ENCODE assay signal across 23 cellular contexts in genomic region chr2:54628957-54629356, GRCh38.
DNase-seq lines count a peak whose midpoint lies in the region; ATAC-seq, FAIRE-seq and TF ChIP-seq lines count a peak whose summit lies in the region.
"Had no signal": no experiment of that assay in that cellular context is flagged by ENCODE, and none has a peak within 500 bp of the region (broad histone marks: within the 10 kb centered on the region; RNA-seq: fewer than 3 reads in every experiment).

No MANE protein-coding gene starts in this region.

- ATAC-seq in Right ventricle myocardium superior (ENCODE audit: poor library complexity) = no peak
- ATAC-seq in memory B cell (ENCODE audit: low read depth) = no peak
- no peak for ATAC-seq in upper lobe of right lung
- no peak for ATAC-seq in naive thymus-derived CD8-positive, alpha-beta T cell
- no peak for ATAC-seq in GM19328 (IDR thresholded peaks at IDR 0.05; ENCODE audit: unreplicated experiment)
- ATAC-seq: left colon had no signal

- peak overlapping the region; percentile 61 for H3K27ac Mint-ChIP-seq in activated naive CD8-positive, alpha-beta T cell
- peak overlapping the region; percentile 80 for H3K27ac Mint-ChIP-seq in memory B cell
- peak overlapping the region in 2 of 10 donors; percentile 57 to 76 for H3K27ac Mint-ChIP-seq in naive thymus-derived CD8-positive, alpha-beta T cell
- H3K27ac Mint-ChIP-seq: endodermal cell, neural progenitor cell had no signal

- POLR2A ChIA-PET in naive thymus-derived CD8-positive, alpha-beta T cell (lab: Charles Lee) = no interaction called here

- no peak for DNase-seq in left ventricle myocardium inferior
- no peak for DNase-seq in Right ventricle myocardium superior
- no peak for DNase-seq in memory B cell (ENCODE audit: low spot score in 2 of 2)
- DNase-seq in small intestine = no peak
- DNase-seq in upper lobe of right lung = no peak
- no peak for DNase-seq in naive thymus-derived CD8-positive, alpha-beta T cell
- DNase-seq: ACHN; activated CD4-positive, alpha-beta T cell treated with anti-CD3 and anti-CD28 coated beads for 1 hour; activated effector memory CD4-positive, alpha-beta T cell treated with Interleukin-2 at 50 U/mL for 16 hours; aorta; cerebellar nuclear complex; endodermal cell; GDM1; glutamatergic neuron; GOT3; left colon; NCI-H1417 treated with DMSO at 0.1 percent for 48 hours; NCI-H524 treated with DMSO at 0.1 percent for 48 hours; stimulated activated CD4-positive, alpha-beta T cell treated with anti-CD3 and anti-CD28 coated beads, Interleukin-4, amount 100 ng/mL, for 24 hours; uterus had no signal

- FAIRE-seq in small intestine (lab: Jason Lieb, UNC) = no peak

- peaks cover 11% of the 10 kb centered on the region for H3K4me1 Mint-ChIP-seq in activated naive CD8-positive, alpha-beta T cell (ENCODE audit: low read depth)
- peaks cover 5% of the 10 kb centered on the region for H3K4me1 Mint-ChIP-seq in memory B cell
- peaks cover 11 to 17% (median 16%) of the 10 kb centered on the region in 4 donors for H3K4me1 Mint-ChIP-seq in naive thymus-derived CD8-positive, alpha-beta T cell
- H3K4me1 Mint-ChIP-seq: endodermal cell, neural progenitor cell had no signal

- H3K4me1 ChIP-seq in left ventricle myocardium inferior (peaks cover 96% of the 10 kb centered on the region), small intestine (ENCODE audit: control insufficient read depth in 2 of 2, insufficient read depth in 1 of 2, low read depth in 1 of 2, low read length in 1 of 2) (peaks cover 0 to 7% of the 10 kb centered on the region in 2 donors), upper lobe of right lung (peaks cover 39% of the 10 kb centered on the region)
- H3K4me1 ChIP-seq: neural progenitor cell had no signal

- H3K27me3 ChIP-seq in left ventricle myocardium inferior (ENCODE audit: low read depth) (no peaks in the 10 kb centered on the region), small intestine (ENCODE audit: control insufficient read depth in 2 of 2, insufficient read depth in 2 of 2, low read length in 2 of 2) (no peaks in the 10 kb centered on the region), upper lobe of right lung (no peaks in the 10 kb centered on the region)
- H3K27me3 ChIP-seq: neural progenitor cell, uterus had no signal

- TF ChIP-seq CTCF in left ventricle myocardium inferior (IDR thresholded peaks at IDR 0.05; ENCODE audit: borderline replicate concordance) (no peak), upper lobe of right lung (IDR thresholded peaks at IDR 0.05) (no peak)

- intact Hi-C loops in left ventricle myocardium inferior (cut with micrococcal nuclease) (no loop called here), Right ventricle myocardium superior (cut with DNase I) (no loop called here), upper lobe of right lung (cut with DNase I) (no loop called here)

- 96 to 99% (median 98%) methylated on average over 30 of the region's 30 CpGs for WGBS in small intestine, 3 donors

- no peak overlapping the region for H3K4me3 Mint-ChIP-seq in activated naive CD8-positive, alpha-beta T cell
- no peak overlapping the region for H3K4me3 Mint-ChIP-seq in memory B cell
- H3K4me3 Mint-ChIP-seq in naive thymus-derived CD8-positive, alpha-beta T cell = peak overlapping the region in 2 of 10 donors; percentile 6 to 14
- H3K4me3 Mint-ChIP-seq: endodermal cell, neural progenitor cell had no signal

- peaks cover 98% of the 10 kb centered on the region for H3K36me3 ChIP-seq in left ventricle myocardium inferior
- H3K36me3 ChIP-seq in small intestine (ENCODE audit: control insufficient read depth in 2 of 2, insufficient read depth in 2 of 2, low read length in 2 of 2) = peaks cover 21 to 34% of the 10 kb centered on the region in 2 donors
- H3K36me3 ChIP-seq in upper lobe of right lung = peaks cover 98% of the 10 kb centered on the region
- H3K36me3 ChIP-seq: neural progenitor cell, uterus had no signal

- H3K27me3 Mint-ChIP-seq in activated naive CD8-positive, alpha-beta T cell = no peaks in the 10 kb centered on the region
- H3K27me3 Mint-ChIP-seq in memory B cell = no peaks in the 10 kb centered on the region
- no peaks in the 10 kb centered on the region for H3K27me3 Mint-ChIP-seq in naive thymus-derived CD8-positive, alpha-beta T cell

- H3K36me3 Mint-ChIP-seq in activated naive CD8-positive, alpha-beta T cell = peaks cover 13% of the 10 kb centered on the region
- H3K36me3 Mint-ChIP-seq in memory B cell = peaks cover 45% of the 10 kb centered on the region
- H3K36me3 Mint-ChIP-seq in naive thymus-derived CD8-positive, alpha-beta T cell = peaks cover 5 to 99% (median 41%) of the 10 kb centered on the region in 3 donors

- H3K9me3 ChIP-seq in left ventricle myocardium inferior (replicated peaks) (no peaks in the 10 kb centered on the region), small intestine (ENCODE audit: control insufficient read depth, low read depth) (no peaks in the 10 kb centered on the region), upper lobe of right lung (no peaks in the 10 kb centered on the region)
- H3K9me3 ChIP-seq: uterus had no signal

- peak overlapping the region; percentile 90 for H3K27ac ChIP-seq in left ventricle myocardium inferior (replicated peaks)
- H3K27ac ChIP-seq in small intestine (ENCODE audit: low read depth in 1 of 2, low read length in 1 of 2) = no peak overlapping the region
- H3K27ac ChIP-seq in upper lobe of right lung = no peak overlapping the region
- H3K27ac ChIP-seq: neural progenitor cell had no signal

- no peaks in the 10 kb centered on the region for H3K9me3 Mint-ChIP-seq in activated naive CD8-positive, alpha-beta T cell (ENCODE audit: low read depth)
- no peaks in the 10 kb centered on the region for H3K9me3 Mint-ChIP-seq in memory B cell
- H3K9me3 Mint-ChIP-seq in naive thymus-derived CD8-positive, alpha-beta T cell = no peaks in the 10 kb centered on the region
- H3K9me3 Mint-ChIP-seq: endodermal cell, neural progenitor cell had no signal

- no peak overlapping the region for H3K4me3 ChIP-seq in left ventricle myocardium inferior
- H3K4me3 ChIP-seq in small intestine (ENCODE audit: low read depth in 1 of 2, low read length in 2 of 2) = no peak overlapping the region
- H3K4me3 ChIP-seq in upper lobe of right lung = no peak overlapping the region
- H3K4me3 ChIP-seq: neural progenitor cell, uterus had no signal
